Comparison of ENCODE assay signal across 4 cellular contexts in the genomic region with DNA sequence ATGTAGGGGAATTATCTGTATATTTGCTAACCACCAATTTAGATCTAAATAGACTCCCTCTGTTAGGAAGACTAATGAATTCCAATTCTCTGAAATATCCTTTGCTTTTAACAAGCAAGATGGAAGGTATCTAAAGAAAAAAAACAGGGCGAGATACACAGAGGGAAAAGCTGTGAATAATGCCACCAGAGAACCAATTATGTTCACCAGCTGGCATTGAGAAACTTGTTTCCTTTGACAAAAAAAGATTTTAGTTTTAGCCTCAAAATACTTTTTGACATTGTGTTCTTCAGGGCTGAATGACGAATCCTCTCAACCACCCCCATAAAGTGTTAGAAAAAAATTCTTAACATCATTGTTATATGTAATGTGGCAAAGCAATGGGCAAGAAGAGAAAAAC.
"Had no signal": no experiment of that assay in that cellular context is flagged by ENCODE, and none has a peak within 500 bp of the region (broad histone marks: within the 10 kb centered on the region; RNA-seq: fewer than 3 reads in every experiment).

No MANE protein-coding gene starts in this region.

- DNase-seq: GM23248, GOT3, H7, HFFc6 had no signal
